In the genomic region with DNA sequence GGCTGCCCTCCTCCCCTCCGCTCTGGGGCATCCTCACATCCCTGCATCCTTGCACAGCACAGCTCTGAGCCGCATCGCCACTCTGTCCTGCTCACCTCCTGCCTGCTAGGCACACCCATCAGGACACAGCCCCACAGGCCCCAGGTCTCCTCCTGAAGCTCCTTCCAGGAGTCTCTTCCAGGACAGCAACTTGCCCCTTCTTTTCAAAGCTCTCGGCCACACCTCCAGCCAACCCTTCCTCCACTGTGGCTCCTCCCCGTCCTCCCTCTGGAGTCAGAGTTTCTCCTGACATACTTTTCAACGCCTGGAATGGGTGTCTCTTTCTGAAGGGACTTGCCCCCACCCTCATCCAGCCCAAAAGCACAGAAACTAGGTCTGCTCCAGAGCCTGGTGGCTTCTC, we compare ENCODE assay signal across 22 cellular contexts.
"Had no signal": no experiment of that assay in that cellular context is flagged by ENCODE, and none has a peak within 500 bp of the region (broad histone marks: within the 10 kb centered on the region; RNA-seq: fewer than 3 reads in every experiment).

No MANE protein-coding gene starts in this region.

- DNase-seq: activated CD4-positive, alpha-beta T cell treated with anti-CD3 and anti-CD28 coated beads, Interleukin-2, amount 50 U/mL, for 1 hour; activated T-cell treated with anti-CD3 and anti-CD28 coated beads for 4 hours; amniotic stem cell; body of pancreas; caudate nucleus; foreskin fibroblast; glutamatergic neuron; hypothalamus; kidney; left ventricle myocardium inferior; mesenchymal stem cell; natural killer cell; nucleus accumbens; retina; stimulated activated CD4-positive, alpha-beta T cell treated with anti-CD3 and anti-CD28 coated beads, Interleukin-2, amount 100 ng/mL, for 48 hours; stimulated activated naive CD4-positive, alpha-beta T cell treated with Interleukin-2 at 50 U/mL for 16 hours; T-cell; trophoblast cell; WERI-Rb-1 had no signal

- H3K27ac Mint-ChIP-seq: activated naive CD4-positive, alpha-beta T cell treated with anti-CD3 and anti-CD28 coated beads, Interleukin-2, amount 50 U/mL, for 24 hours; natural killer cell; T-cell had no signal

- H3K36me3 Mint-ChIP-seq: natural killer cell had no signal

- H3K4me3 ChIP-seq: body of pancreas, coronary artery, left ventricle myocardium inferior, suprapubic skin had no signal

- H3K9me3 Mint-ChIP-seq: activated naive CD4-positive, alpha-beta T cell treated with anti-CD3 and anti-CD28 coated beads, Interleukin-2, amount 50 U/mL, for 24 hours; natural killer cell; T-cell had no signal

- H3K27me3 Mint-ChIP-seq: activated naive CD4-positive, alpha-beta T cell treated with anti-CD3 and anti-CD28 coated beads, Interleukin-2, amount 50 U/mL, for 24 hours; T-cell had no signal

- H3K36me3 ChIP-seq: left ventricle myocardium inferior, suprapubic skin had no signal

- ATAC-seq: body of pancreas, natural killer cell, T-cell had no signal

- H3K4me3 Mint-ChIP-seq: activated naive CD4-positive, alpha-beta T cell treated with anti-CD3 and anti-CD28 coated beads, Interleukin-2, amount 50 U/mL, for 24 hours; natural killer cell; T-cell had no signal

- H3K9me3 ChIP-seq: body of pancreas, left ventricle myocardium inferior, suprapubic skin had no signal

- H3K27me3 ChIP-seq: body of pancreas, suprapubic skin had no signal

- H3K27ac ChIP-seq: body of pancreas, coronary artery, left ventricle myocardium inferior, suprapubic skin, WERI-Rb-1 had no signal
